Comparison of ENCODE assay signal across 20 cellular contexts in genomic region chr14:31380106-31380505, GRCh38. TPM values are rescaled to one million over a fixed set of nuclear protein-coding genes. Genes with fewer than 3 reads are reported as not detected.
DNase-seq lines count a peak whose midpoint lies in the region; ATAC-seq and TF ChIP-seq lines count a peak whose summit lies in the region.
"Had no signal": no experiment of that assay in that cellular context is flagged by ENCODE, and none has a peak within 500 bp of the region (broad histone marks: within the 10 kb centered on the region; RNA-seq: fewer than 3 reads in every experiment).

No MANE protein-coding gene starts in this region.

- H3K27me3 ChIP-seq in left lung: no peaks in the 10 kb centered on the region
- H3K27me3 ChIP-seq: BE2C had no signal

- H3K4me1 ChIP-seq in left lung: peaks cover 5 to 12% of the 10 kb centered on the region in 2 donors
- H3K4me1 ChIP-seq: BE2C had no signal

- DNase-seq in EH (ENCODE audit: low read depth): peak; percentile 42
- DNase-seq in NCI-H82 treated with DMSO at 0.1 percent for 48 hours (lab: John Stamatoyannopoulos, UW; ENCODE audit: unreplicated experiment): peak; percentile 12
- DNase-seq in choroid plexus epithelial cell (ENCODE audit: low read depth): peak; percentile 11
- peak; percentile 40 for DNase-seq in non-pigmented ciliary epithelial cell (ENCODE audit: low read depth)
- no peak for DNase-seq in NCI-H774 (lab: John Stamatoyannopoulos, UW)
- DNase-seq in left lung: no peak
- DNase-seq: BE2C, DMS79, GM23248, KBM-7, NCI-H1092, NCI-H1436, NCI-H187 treated with DMSO at 0.1 percent for 48 hours, NCI-H2107, NCI-H69, SIG-M5 had no signal

- peaks cover 0 to 67% of the 10 kb centered on the region in 2 donors for H3K36me3 ChIP-seq in left lung

- no peaks in the 10 kb centered on the region for H3K9me3 ChIP-seq in left lung
- H3K9me3 ChIP-seq: A549, BE2C, HAP-1 had no signal

- TF ChIP-seq CTCF in choroid plexus epithelial cell (conservative IDR thresholded peaks at IDR 0.05; ENCODE audit: low read depth, low read length) (no peak), left lung (IDR thresholded peaks at IDR 0.05) (no peak)

- ATAC-seq in left lung: no peak
- no peak for ATAC-seq in activated CD4-positive, CD25-positive, alpha-beta regulatory T cell treated with anti-CD3 and anti-CD28 coated beads, Interleukin-2, amount 50 U/mL, for 24 hours
- ATAC-seq: A549, Panc1 had no signal

- H3K27ac ChIP-seq in left lung: no peak overlapping the region
- H3K27ac ChIP-seq: A549, GM23248 had no signal

- H3K4me3 ChIP-seq in choroid plexus epithelial cell (ENCODE audit: low read depth, low read length) (no peak overlapping the region), left lung (no peak overlapping the region)
- H3K4me3 ChIP-seq: A549, GM23248, HAP-1 had no signal

- intact Hi-C loops in left lung (cut with DNase I): no loop called here

RNA-seq across cellular contexts. Expression of gene HEATR5A, which starts 40.2 kb away (rescaled TPM):
- 10 to 100 TPM; 49.8 to 72.5 TPM for total RNA-seq in left lung

Comparison
In these comparisons a context has a peak if more than half of its experiments do, and no peak if none do; other contexts are left out.
1. DNase-seq: peak in EH (single experiment), NCI-H82 treated with DMSO at 0.1 percent for 48 hours (single experiment), choroid plexus epithelial cell (single experiment) and non-pigmented ciliary epithelial cell (single experiment); none in NCI-H774 (single experiment) and left lung (0 of 2).